22 cellular contexts compared by ENCODE assay signal in the genomic region with DNA sequence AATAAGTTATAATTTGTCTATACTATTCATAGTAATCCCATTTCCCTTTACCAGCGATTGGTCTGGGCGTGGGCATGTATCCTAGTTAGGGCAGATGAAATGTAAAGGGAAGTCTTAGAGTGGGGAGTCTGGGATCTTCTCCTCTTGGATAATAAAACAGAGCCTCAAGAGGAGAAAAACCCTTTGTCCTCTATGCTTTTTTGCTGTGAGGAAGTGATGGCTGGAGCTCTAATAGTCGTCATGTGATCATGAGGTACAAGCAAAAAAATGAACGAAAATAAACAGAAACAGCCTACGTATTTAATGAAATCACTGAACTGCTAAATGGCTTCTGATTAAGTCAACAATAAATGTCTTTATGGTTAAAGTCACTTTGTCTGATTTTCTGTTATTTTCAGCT. TPM values are rescaled to one million over a fixed set of nuclear protein-coding genes. Genes with fewer than 3 reads are reported as not detected.
A peak's percentile ranks its signal among the peaks of the same experiment; 100 is the strongest.
DNase-seq lines count a peak whose midpoint lies in the region; ATAC-seq and FAIRE-seq lines count a peak whose summit lies in the region.
"Had no signal": no experiment of that assay in that cellular context is flagged by ENCODE, and none has a peak within 500 bp of the region (broad histone marks: within the 10 kb centered on the region; RNA-seq: fewer than 3 reads in every experiment).

No MANE protein-coding gene starts in this region.

- FAIRE-seq in frontal cortex (lab: Jason Lieb, UNC), result no peak
- FAIRE-seq: A204.1, G401.6, H1 had no signal

- peak; percentile 3 for DNase-seq in NCI-H146 (lab: John Stamatoyannopoulos, UW)
- no peak for DNase-seq in NCI-H146 treated with DMSO at 0.1 percent for 48 hours (lab: John Stamatoyannopoulos, UW; ENCODE audit: unreplicated experiment)
- DNase-seq in SK-MEL-5 (ENCODE audit: low read depth, low spot score), result peak; percentile 72
- peak; percentile 59 for DNase-seq in foreskin melanocyte
- DNase-seq in renal cortical epithelial cell (ENCODE audit: low read depth), result peak; percentile 12
- no peak for DNase-seq in frontal cortex (ENCODE audit: low spot score in 2 of 2)
- no peak for DNase-seq in epidermal melanocyte (ENCODE audit: insufficient read length, low spot score)
- DNase-seq: AML-193; BE2C; CD4-positive, alpha-beta T cell; CD8-positive, alpha-beta memory T cell; COR-L47; DMS153; DND-41; GM23248; H7; HCEC 1CT had no signal

- in situ Hi-C loops in SK-MEL-5 (cut with HindIII; ENCODE audit: low pct_unique_long_range_greater_than_20kb, low sequenced_read_pairs), result no loop called here

- no peak for ATAC-seq in GM21423 (IDR thresholded peaks at IDR 0.05; ENCODE audit: unreplicated experiment)

RNA-seq across cellular contexts. Expression of gene EFCAB5, which starts 26.8 kb away (rescaled TPM):
- 0.08 and 1.8 TPM in 2 replicates for total RNA-seq in SK-MEL-5 (2014; rRNA removed; shearing (Covaris generic))
- 0.02 and 0.57 TPM in 2 replicates for polyA plus RNA-seq in SK-MEL-5 (2015; cell fraction: cytosol; rRNA removed)
- polyA plus RNA-seq in SK-MEL-5 (2015; cell fraction: nucleus; rRNA removed), result 0.38 TPM in 1 of 2 replicates, not detected in the other
- total RNA-seq in renal cortical epithelial cell (4.7 TPM in 2 replicates), frontal cortex (2.9 TPM)
- total RNA-seq: GM23248, H7 had no signal
- polyA plus RNA-seq: CD14-positive monocyte had no signal

RNA-seq across cellular contexts. Expression of gene SSH2, which starts 38.2 kb away (rescaled TPM):
- 15.2 and 18.3 TPM in 2 replicates for total RNA-seq in SK-MEL-5 (2014; rRNA removed; shearing (Covaris generic))
- 15.1 and 28.9 TPM in 2 replicates for polyA plus RNA-seq in SK-MEL-5 (2015; cell fraction: cytosol; rRNA removed)
- polyA plus RNA-seq in SK-MEL-5 (2015; cell fraction: nucleus; rRNA removed), result 22.9 and 23.8 TPM in 2 replicates
- 11.1 and 48.2 TPM in 2 replicates for total RNA-seq in renal cortical epithelial cell
- total RNA-seq in frontal cortex, result 15.5 TPM

Comparison
In these comparisons a context has a peak if more than half of its experiments do, and no peak if none do; other contexts are left out.
1. DNase-seq: peak in NCI-H146 (single experiment), SK-MEL-5 (single experiment), foreskin melanocyte (single experiment) and renal cortical epithelial cell (single experiment); none in NCI-H146 treated with DMSO at 0.1 percent for 48 hours (single experiment), frontal cortex (0 of 2) and epidermal melanocyte (single experiment).